7 cellular contexts compared by ENCODE assay signal in genomic region chr4:155701827-155702226, GRCh38.
"Had no signal": no experiment of that assay in that cellular context is flagged by ENCODE, and none has a peak within 500 bp of the region (broad histone marks: within the 10 kb centered on the region; RNA-seq: fewer than 3 reads in every experiment).

No MANE protein-coding gene starts in this region.

- FAIRE-seq: G401.6, GM12891, GM12892, GM18507, GM19239 had no signal

- DNase-seq: GDM1, GF-D8 had no signal
